Comparison of ENCODE assay signal across 1 cellular context in genomic region chr21:42949094-42949755, GRCh38.
A peak's percentile ranks its signal among the peaks of the same experiment; 100 is the strongest.
TF ChIP-seq lines count a peak whose summit lies in the region.

No MANE protein-coding gene starts in this region.

TF ChIP-seq in K562, 482 proteins besides CTCF, POLR2A, EP300 and RAD21:
- TF ChIP-seq HDAC1 (IDR thresholded peaks at IDR 0.05) (peak in 1 of 2 experiments; percentile 82; a peak in 2 of 4 replicates), RCOR1 (IDR thresholded peaks at IDR 0.05; ENCODE audit: borderline replicate concordance in 1 of 2, low read depth in 2 of 2, low read length in 2 of 2) (peak in 1 of 2 experiments; percentile 23; a peak in 1 of 4 replicates), KDM1A (IDR thresholded peaks at IDR 0.05) (peak; percentile 93 to 97)
